In the genomic region with DNA sequence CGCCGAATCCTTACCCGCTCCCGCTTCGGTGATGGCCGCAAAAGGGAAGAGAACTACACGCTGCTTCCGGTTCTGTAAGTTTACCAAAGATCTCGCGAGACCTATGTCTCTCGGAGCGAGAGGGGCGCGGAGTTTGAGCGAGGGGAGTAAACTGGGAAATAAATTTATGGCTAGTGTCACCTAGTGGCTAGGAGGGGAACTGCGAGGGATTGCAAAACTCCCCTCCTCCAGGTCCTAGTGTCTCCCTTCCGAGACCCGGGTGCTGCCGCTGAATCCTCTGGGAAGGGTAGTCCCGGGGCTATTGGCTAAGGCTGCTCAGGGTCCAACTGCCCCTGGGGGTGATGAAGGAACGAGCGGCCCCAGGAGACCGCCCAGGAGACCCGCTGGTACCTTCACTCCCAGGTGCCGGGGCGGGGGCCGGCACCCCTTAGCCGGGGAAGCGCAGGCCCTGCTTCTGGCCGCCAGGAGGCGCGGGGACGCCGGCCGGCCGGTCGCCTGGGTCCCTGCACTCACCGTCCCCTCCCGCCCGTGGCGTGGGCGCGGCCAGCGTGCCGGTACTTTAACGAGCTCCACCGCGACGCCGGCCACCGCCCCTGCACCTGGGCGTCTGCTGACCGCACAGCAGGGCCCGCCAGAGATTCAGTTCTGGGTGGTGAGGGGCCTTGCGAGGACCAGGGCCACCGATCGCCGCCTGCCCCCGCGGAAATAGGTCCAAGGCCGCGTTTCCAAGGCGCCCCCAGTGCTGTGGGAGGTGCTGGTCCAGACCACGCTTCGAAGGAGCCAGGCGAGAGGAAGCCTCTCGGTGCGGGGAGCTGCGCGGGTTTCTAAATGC, we compare ENCODE assay signal across 1 cellular context.
A peak's percentile ranks its signal among the peaks of the same experiment; 100 is the strongest.
TF ChIP-seq lines count a peak whose summit lies in the region.

RPL26 (minus strand) TSS at position 51 of the 832 bp plus-strand sequence. CDS start 883 bp downstream, outside the sequence.

TF ChIP-seq in IMR-90, 13 proteins besides CTCF, POLR2A, EP300 and RAD21 (continued from another document):
- TF ChIP-seq RCOR1 (IDR thresholded peaks at IDR 0.05; ENCODE audit: insufficient replicate concordance, low read length) (no peak), CHD1 (IDR thresholded peaks at IDR 0.05; ENCODE audit: low read depth, low read length) (no peak), MXI1 (IDR thresholded peaks at IDR 0.05; ENCODE audit: borderline replicate concordance, low read depth, low read length) (peak; percentile 83; the same call in 1 of the 2 replicates), MAZ (IDR thresholded peaks at IDR 0.05; ENCODE audit: borderline replicate concordance, low read depth, low read length) (peak; percentile 64; the same call in 1 of the 2 replicates)
